Comparison of ENCODE assay signal across 8 cellular contexts in the genomic region with DNA sequence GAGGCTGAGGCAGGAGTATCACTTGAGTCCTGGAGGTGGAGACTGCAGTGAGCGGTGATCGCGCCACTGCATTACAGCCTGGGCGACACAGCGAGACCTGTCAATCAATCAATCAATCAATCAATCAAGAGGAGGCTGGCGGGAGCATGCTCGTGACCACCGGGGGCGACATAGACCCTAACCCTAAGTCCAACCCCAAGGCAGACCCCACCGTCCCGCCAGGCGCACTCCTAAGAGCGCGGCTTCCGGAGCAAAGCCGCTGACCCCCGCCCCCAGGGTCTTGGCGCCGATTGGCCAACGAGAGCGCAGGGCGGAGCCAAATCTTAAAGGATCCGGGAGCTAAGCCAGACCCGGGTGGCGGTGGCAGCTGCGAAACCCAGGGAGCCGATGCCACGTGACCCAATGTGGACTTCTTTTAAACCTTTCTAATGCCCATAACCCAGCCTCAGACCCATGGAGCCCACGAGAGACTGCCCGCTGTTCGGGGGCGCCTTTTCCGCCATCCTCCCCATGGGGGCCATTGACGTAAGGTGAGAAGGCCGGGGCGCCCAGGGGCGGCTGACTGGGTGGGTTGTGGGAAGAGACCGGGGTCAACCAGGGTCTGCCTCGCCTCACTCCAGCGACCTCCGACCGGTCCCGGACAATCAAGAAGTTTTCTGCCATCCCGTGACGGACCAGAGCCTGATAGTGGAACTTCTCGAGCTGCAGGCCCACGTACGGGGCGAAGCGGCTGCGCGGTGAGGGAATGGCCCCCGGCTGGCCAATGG. TPM values are rescaled to one million over a fixed set of nuclear protein-coding genes. Genes with fewer than 3 reads are reported as not detected.
DNase-seq lines count a peak whose midpoint lies in the region; ATAC-seq and TF ChIP-seq lines count a peak whose summit lies in the region.

A gene with protein sequence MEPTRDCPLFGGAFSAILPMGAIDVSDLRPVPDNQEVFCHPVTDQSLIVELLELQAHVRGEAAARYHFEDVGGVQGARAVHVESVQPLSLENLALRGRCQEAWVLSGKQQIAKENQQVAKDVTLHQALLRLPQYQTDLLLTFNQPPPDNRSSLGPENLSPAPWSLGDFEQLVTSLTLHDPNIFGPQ (plus strand): TSS at position 335 of the 767 bp plus-strand sequence. CDS start 119 bp downstream, at position 454.

- peak; percentile 69 for DNase-seq in GDM1 (lab: John Stamatoyannopoulos, UW)
- DNase-seq in NCI-H1048 (lab: John Stamatoyannopoulos, UW), result peak; percentile 43
- peak; percentile 62 to 84 for DNase-seq in SW 1271 (lab: John Stamatoyannopoulos, UW)
- peak; percentile 55 for DNase-seq in activated naive CD8-positive, alpha-beta T cell treated with anti-CD3 and anti-CD28 coated beads, Interleukin-2, amount 50 U/mL, for 16 hours (ENCODE audit: low read depth, low spot score)
- DNase-seq in Right ventricle myocardium inferior (ENCODE audit: missing footprints), result peak; percentile 95
- DNase-seq in thyroid gland, result peak; percentile 91 to 92

- no peaks in the 10 kb centered on the region for H3K9me3 ChIP-seq in HEK293 (ENCODE audit: control insufficient read depth, insufficient read depth, low read depth, low read length)
- no peaks in the 10 kb centered on the region for H3K9me3 ChIP-seq in parathyroid adenoma (ENCODE audit: control insufficient read depth, low read length)
- H3K9me3 ChIP-seq in thyroid gland, result no peaks in the 10 kb centered on the region

- no peaks in the 10 kb centered on the region for H3K79me2 ChIP-seq in parathyroid adenoma

- POLR2A ChIA-PET in HEK293 (lab: Yijun Ruan, JAX), result interaction anchor here (0.5 to 1.8 kb wide), 20 partner anchors 10 to 343 kb away, joined by 3 to 22 read pairs (median 4); a partner anchor contains a TSS

- 1 to 3% methylated on average over 14 to 24 of the region's 53 CpGs for WGBS in thyroid gland, 2 donors

- peak within 1 kb of the TSS; percentile 100 for H3K4me2 ChIP-seq in parathyroid adenoma (ENCODE audit: low read length)

- intact Hi-C loops in Right ventricle myocardium inferior (cut with DNase I) (loop anchor here (2.0 kb wide), 1 partner anchor 40 kb away; a partner anchor contains a TSS), thyroid gland (cut with DNase I) (no loop called here)

- peak; percentile 51; the same call in 1 of the 2 replicates for TF ChIP-seq CTCF in HEK293 (tag by site-specific recombination; IDR thresholded peaks at IDR 0.05)
- no peak for TF ChIP-seq CTCF in parathyroid adenoma (IDR thresholded peaks at IDR 0.05)
- no peak for TF ChIP-seq CTCF in thyroid gland (IDR thresholded peaks at IDR 0.05)

- H3K4me3 ChIP-seq in HEK293 (ENCODE audit: low read depth, low read length) (peak within 1 kb of the TSS; percentile 76), parathyroid adenoma (ENCODE audit: low read depth, low read length) (peak within 1 kb of the TSS; percentile 99), thyroid gland (replicated peaks in 1 of 3) (peak within 1 kb of the TSS; percentile 11 to 75 (median 58))

- H3K4me1 ChIP-seq in HEK293 (ENCODE audit: control insufficient read depth, insufficient read depth, low read length), result peaks cover 9% of the 10 kb centered on the region
- H3K4me1 ChIP-seq in parathyroid adenoma, result peaks cover 4% of the 10 kb centered on the region
- H3K4me1 ChIP-seq in thyroid gland, result peaks cover 15 to 31% of the 10 kb centered on the region in 2 donors

- H3K36me3 ChIP-seq in HEK293 (ENCODE audit: control insufficient read depth in 2 of 2, insufficient read depth in 1 of 2, low read length in 2 of 2) (peaks cover 0 to 12% of the 10 kb centered on the region in 2 experiments; a peak in 1 of 3 replicates), parathyroid adenoma (ENCODE audit: control insufficient read depth, insufficient read depth, low read length) (no peaks in the 10 kb centered on the region), thyroid gland (no peaks in the 10 kb centered on the region)

- H3K27ac ChIP-seq in HEK293 (ENCODE audit: extremely low read depth, low read depth, low read length) (peak within 1 kb of the TSS; percentile 79), parathyroid adenoma (peak within 1 kb of the TSS; percentile 72), thyroid gland (peak within 1 kb of the TSS; percentile 84 to 94 (median 87))

- peak within 1 kb of the TSS; percentile 57 for H3K9ac ChIP-seq in parathyroid adenoma

- peak; percentile 92 for ATAC-seq in Right ventricle myocardium inferior

- H2AFZ ChIP-seq in parathyroid adenoma, result peak within 1 kb of the TSS; percentile 88

- H3K27me3 ChIP-seq in parathyroid adenoma (ENCODE audit: control insufficient read depth, insufficient read depth, low read length) (no peaks in the 10 kb centered on the region), thyroid gland (no peaks in the 10 kb centered on the region)

- peak in 1 of 2 donors; percentile 68 for TF ChIP-seq POLR2A in thyroid gland (IDR thresholded peaks at IDR 0.05)

- CTCF ChIA-PET in HEK293 (lab: Yijun Ruan, JAX), result interaction anchor here (0.5 to 1.5 kb wide), 6 partner anchors 11 to 150 kb away, joined by 3 to 6 read pairs (median 3); a partner anchor contains a TSS

TF ChIP-seq in HEK293, 187 proteins besides CTCF, POLR2A, EP300 and RAD21 (continues in another document):
- TF ChIP-seq TRIM28 (IDR thresholded peaks at IDR 0.05; ENCODE audit: borderline replicate concordance, low read length) (no peak), ZBTB1 (tag by site-specific recombination; IDR thresholded peaks at IDR 0.05) (no peak), ZNF214 (tag by site-specific recombination; IDR thresholded peaks at IDR 0.05; ENCODE audit: borderline replicate concordance) (no peak), ZNF473 (tag by site-specific recombination; IDR thresholded peaks at IDR 0.05) (no peak), GFI1B (tag by site-specific recombination; IDR thresholded peaks at IDR 0.05) (no peak), ZFP3 (tag by site-specific recombination; IDR thresholded peaks at IDR 0.05; ENCODE audit: low read depth) (no peak), ZNF677 (tag by site-specific recombination; IDR thresholded peaks at IDR 0.05) (no peak), ZNF501 (tag by site-specific recombination; IDR thresholded peaks at IDR 0.05) (peak; percentile 65; the same call in 1 of the 2 replicates), GLIS1 (tag by site-specific recombination; IDR thresholded peaks at IDR 0.05) (peak; percentile 71)
- TF ChIP-seq, protein P1, sequence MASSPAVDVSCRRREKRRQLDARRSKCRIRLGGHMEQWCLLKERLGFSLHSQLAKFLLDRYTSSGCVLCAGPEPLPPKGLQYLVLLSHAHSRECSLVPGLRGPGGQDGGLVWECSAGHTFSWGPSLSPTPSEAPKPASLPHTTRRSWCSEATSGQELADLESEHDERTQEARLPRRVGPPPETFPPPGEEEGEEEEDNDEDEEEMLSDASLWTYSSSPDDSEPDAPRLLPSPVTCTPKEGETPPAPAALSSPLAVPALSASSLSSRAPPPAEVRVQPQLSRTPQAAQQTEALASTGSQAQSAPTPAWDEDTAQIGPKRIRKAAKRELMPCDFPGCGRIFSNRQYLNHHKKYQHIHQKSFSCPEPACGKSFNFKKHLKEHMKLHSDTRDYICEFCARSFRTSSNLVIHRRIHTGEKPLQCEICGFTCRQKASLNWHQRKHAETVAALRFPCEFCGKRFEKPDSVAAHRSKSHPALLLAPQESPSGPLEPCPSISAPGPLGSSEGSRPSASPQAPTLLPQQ (tag by site-specific recombination; IDR thresholded peaks at IDR 0.05), result no peak
- TF ChIP-seq, protein P2, sequence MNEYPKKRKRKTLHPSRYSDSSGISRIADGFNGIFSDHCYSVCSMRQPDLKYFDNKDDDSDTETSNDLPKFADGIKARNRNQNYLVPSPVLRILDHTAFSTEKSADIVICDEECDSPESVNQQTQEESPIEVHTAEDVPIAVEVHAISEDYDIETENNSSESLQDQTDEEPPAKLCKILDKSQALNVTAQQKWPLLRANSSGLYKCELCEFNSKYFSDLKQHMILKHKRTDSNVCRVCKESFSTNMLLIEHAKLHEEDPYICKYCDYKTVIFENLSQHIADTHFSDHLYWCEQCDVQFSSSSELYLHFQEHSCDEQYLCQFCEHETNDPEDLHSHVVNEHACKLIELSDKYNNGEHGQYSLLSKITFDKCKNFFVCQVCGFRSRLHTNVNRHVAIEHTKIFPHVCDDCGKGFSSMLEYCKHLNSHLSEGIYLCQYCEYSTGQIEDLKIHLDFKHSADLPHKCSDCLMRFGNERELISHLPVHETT (tag by site-specific recombination; IDR thresholded peaks at IDR 0.05), result peak; percentile 59
- TF ChIP-seq, protein P3, sequence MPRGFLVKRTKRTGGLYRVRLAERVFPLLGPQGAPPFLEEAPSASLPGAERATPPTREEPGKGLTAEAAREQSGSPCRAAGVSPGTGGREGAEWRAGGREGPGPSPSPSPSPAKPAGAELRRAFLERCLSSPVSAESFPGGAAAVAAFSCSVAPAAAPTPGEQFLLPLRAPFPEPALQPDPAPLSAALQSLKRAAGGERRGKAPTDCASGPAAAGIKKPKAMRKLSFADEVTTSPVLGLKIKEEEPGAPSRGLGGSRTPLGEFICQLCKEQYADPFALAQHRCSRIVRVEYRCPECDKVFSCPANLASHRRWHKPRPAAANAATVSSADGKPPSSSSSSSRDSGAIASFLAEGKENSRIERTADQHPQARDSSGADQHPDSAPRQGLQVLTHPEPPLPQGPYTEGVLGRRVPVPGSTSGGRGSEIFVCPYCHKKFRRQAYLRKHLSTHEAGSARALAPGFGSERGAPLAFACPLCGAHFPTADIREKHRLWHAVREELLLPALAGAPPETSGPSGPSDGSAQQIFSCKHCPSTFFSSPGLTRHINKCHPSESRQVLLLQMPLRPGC (tag by site-specific recombination; IDR thresholded peaks at IDR 0.05), result peak; percentile 27; the same call in 1 of the 2 replicates
- TF ChIP-seq, protein P4, sequence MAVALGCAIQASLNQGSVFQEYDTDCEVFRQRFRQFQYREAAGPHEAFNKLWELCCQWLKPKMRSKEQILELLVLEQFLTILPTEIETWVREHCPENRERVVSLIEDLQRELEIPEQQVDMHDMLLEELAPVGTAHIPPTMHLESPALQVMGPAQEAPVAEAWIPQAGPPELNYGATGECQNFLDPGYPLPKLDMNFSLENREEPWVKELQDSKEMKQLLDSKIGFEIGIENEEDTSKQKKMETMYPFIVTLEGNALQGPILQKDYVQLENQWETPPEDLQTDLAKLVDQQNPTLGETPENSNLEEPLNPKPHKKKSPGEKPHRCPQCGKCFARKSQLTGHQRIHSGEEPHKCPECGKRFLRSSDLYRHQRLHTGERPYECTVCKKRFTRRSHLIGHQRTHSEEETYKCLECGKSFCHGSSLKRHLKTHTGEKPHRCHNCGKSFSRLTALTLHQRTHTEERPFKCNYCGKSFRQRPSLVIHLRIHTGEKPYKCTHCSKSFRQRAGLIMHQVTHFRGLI (tag by site-specific recombination; IDR thresholded peaks at IDR 0.05), result peak; percentile 21; the same call in 1 of the 2 replicates

RNA-seq across cellular contexts. Expression of the gene that starts here (rescaled TPM):
- total RNA-seq in Right ventricle myocardium inferior (25.7 TPM), thyroid gland (10 to 100 TPM; 18.9 to 30.2 (median 22.4) TPM)

Comparison
In these comparisons a context has a peak if more than half of its experiments do, and no peak if none do; other contexts are left out.
1. Peak in every context shown above with its lines: DNase-seq, ATAC-seq, H3K4me3 ChIP-seq and H3K27ac ChIP-seq.
2. DNase-seq: peak in every context shown above with its lines; median percentile 95 in Right ventricle myocardium inferior; 92 in thyroid gland; 73 in SW 1271; 69 in GDM1; 55 in activated naive CD8-positive, alpha-beta T cell treated with anti-CD3 and anti-CD28 coated beads, Interleukin-2, amount 50 U/mL, for 16 hours; 43 in NCI-H1048.